In the genomic region with DNA sequence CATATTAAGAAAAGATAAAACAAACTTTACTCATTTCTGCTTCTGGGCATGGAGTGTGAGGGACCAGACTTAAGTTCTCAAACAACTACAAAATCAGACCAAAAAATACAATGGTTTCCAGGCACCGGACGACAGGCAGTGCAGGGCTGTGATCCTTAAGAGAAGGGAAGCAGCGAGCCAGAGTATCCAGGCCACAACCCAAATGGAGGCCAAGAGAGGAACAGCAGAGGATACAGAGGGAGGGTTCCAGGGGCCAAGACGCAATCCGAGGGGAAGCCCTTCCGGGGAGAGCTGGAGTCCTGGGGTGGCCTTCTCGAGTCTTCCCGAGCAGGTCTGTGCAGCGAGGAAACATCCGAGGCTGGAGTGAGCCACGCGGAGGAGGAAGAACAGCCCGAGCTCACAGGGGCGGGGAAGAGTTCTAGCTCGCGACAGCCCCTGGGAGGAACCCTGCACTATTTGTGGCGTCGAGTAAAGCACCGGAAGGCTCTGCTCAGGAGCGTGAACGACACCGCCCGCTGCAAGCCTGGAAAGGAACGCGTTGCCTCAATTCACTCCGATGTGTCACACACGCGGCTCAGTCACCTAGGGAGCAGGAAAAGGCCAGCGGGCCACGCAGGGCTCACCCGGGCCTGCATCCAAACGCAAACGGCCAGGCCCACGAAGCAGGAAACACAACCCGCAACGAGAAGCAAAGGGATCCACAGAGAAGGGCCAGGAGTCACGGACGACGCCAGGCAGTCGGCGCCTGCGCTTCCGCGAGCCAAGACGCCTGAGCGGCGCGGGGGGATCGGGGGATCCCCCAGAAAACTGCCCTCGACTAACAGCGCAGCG, we compare ENCODE assay signal across 1 cellular context.
TF ChIP-seq lines count a peak whose summit lies in the region.

No MANE protein-coding gene starts in this region.

TF ChIP-seq in WTC11, 78 proteins besides CTCF, POLR2A, EP300 and RAD21 (continued from another document):
- TF ChIP-seq, protein P1, sequence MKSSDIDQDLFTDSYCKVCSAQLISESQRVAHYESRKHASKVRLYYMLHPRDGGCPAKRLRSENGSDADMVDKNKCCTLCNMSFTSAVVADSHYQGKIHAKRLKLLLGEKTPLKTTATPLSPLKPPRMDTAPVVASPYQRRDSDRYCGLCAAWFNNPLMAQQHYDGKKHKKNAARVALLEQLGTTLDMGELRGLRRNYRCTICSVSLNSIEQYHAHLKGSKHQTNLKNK (CRISPR knock-in tag; IDR thresholded peaks at IDR 0.05), result no peak
- TF ChIP-seq GTF2I (CRISPR knock-in tag; conservative IDR thresholded peaks at IDR 0.05) (no peak), TCF7 (CRISPR knock-in tag; IDR thresholded peaks at IDR 0.05; ENCODE audit: low read depth) (0 out of 2 replicates have a peak, but pooled peaks have one; percentile 8), ZNF219 (CRISPR knock-in tag; IDR thresholded peaks at IDR 0.05; ENCODE audit: borderline replicate concordance) (0 out of 2 replicates have a peak, but pooled peaks have one; percentile 37)
- TF ChIP-seq, protein P2, sequence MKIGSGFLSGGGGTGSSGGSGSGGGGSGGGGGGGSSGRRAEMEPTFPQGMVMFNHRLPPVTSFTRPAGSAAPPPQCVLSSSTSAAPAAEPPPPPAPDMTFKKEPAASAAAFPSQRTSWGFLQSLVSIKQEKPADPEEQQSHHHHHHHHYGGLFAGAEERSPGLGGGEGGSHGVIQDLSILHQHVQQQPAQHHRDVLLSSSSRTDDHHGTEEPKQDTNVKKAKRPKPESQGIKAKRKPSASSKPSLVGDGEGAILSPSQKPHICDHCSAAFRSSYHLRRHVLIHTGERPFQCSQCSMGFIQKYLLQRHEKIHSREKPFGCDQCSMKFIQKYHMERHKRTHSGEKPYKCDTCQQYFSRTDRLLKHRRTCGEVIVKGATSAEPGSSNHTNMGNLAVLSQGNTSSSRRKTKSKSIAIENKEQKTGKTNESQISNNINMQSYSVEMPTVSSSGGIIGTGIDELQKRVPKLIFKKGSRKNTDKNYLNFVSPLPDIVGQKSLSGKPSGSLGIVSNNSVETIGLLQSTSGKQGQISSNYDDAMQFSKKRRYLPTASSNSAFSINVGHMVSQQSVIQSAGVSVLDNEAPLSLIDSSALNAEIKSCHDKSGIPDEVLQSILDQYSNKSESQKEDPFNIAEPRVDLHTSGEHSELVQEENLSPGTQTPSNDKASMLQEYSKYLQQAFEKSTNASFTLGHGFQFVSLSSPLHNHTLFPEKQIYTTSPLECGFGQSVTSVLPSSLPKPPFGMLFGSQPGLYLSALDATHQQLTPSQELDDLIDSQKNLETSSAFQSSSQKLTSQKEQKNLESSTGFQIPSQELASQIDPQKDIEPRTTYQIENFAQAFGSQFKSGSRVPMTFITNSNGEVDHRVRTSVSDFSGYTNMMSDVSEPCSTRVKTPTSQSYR (CRISPR knock-in tag; IDR thresholded peaks at IDR 0.05), result no peak
- TF ChIP-seq, protein P3, sequence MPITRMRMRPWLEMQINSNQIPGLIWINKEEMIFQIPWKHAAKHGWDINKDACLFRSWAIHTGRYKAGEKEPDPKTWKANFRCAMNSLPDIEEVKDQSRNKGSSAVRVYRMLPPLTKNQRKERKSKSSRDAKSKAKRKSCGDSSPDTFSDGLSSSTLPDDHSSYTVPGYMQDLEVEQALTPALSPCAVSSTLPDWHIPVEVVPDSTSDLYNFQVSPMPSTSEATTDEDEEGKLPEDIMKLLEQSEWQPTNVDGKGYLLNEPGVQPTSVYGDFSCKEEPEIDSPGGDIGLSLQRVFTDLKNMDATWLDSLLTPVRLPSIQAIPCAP (CRISPR knock-in tag; IDR thresholded peaks at IDR 0.05), result no peak
- TF ChIP-seq, protein P4, sequence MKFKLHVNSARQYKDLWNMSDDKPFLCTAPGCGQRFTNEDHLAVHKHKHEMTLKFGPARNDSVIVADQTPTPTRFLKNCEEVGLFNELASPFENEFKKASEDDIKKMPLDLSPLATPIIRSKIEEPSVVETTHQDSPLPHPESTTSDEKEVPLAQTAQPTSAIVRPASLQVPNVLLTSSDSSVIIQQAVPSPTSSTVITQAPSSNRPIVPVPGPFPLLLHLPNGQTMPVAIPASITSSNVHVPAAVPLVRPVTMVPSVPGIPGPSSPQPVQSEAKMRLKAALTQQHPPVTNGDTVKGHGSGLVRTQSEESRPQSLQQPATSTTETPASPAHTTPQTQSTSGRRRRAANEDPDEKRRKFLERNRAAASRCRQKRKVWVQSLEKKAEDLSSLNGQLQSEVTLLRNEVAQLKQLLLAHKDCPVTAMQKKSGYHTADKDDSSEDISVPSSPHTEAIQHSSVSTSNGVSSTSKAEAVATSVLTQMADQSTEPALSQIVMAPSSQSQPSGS (CRISPR knock-in tag; IDR thresholded peaks at IDR 0.05; ENCODE audit: borderline replicate concordance, low read depth), result no peak
- TF ChIP-seq, protein P5, sequence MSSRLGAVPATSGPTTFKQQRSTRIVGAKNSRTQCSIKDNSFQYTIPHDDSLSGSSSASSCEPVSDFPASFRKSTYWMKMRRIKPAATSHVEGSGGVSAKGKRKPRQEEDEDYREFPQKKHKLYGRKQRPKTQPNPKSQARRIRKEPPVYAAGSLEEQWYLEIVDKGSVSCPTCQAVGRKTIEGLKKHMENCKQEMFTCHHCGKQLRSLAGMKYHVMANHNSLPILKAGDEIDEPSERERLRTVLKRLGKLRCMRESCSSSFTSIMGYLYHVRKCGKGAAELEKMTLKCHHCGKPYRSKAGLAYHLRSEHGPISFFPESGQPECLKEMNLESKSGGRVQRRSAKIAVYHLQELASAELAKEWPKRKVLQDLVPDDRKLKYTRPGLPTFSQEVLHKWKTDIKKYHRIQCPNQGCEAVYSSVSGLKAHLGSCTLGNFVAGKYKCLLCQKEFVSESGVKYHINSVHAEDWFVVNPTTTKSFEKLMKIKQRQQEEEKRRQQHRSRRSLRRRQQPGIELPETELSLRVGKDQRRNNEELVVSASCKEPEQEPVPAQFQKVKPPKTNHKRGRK (CRISPR knock-in tag; IDR thresholded peaks at IDR 0.05; ENCODE audit: borderline replicate concordance), result no peak
- TF ChIP-seq, protein P6, sequence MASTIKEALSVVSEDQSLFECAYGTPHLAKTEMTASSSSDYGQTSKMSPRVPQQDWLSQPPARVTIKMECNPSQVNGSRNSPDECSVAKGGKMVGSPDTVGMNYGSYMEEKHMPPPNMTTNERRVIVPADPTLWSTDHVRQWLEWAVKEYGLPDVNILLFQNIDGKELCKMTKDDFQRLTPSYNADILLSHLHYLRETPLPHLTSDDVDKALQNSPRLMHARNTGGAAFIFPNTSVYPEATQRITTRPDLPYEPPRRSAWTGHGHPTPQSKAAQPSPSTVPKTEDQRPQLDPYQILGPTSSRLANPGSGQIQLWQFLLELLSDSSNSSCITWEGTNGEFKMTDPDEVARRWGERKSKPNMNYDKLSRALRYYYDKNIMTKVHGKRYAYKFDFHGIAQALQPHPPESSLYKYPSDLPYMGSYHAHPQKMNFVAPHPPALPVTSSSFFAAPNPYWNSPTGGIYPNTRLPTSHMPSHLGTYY (CRISPR knock-in tag; IDR thresholded peaks at IDR 0.05), result no peak
- TF ChIP-seq, protein P7, sequence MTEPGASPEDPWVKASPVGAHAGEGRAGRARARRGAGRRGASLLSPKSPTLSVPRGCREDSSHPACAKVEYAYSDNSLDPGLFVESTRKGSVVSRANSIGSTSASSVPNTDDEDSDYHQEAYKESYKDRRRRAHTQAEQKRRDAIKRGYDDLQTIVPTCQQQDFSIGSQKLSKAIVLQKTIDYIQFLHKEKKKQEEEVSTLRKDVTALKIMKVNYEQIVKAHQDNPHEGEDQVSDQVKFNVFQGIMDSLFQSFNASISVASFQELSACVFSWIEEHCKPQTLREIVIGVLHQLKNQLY (CRISPR knock-in tag; IDR thresholded peaks at IDR 0.05), result no peak
